ENCODE assay signal across 32 cellular contexts in the genomic region with DNA sequence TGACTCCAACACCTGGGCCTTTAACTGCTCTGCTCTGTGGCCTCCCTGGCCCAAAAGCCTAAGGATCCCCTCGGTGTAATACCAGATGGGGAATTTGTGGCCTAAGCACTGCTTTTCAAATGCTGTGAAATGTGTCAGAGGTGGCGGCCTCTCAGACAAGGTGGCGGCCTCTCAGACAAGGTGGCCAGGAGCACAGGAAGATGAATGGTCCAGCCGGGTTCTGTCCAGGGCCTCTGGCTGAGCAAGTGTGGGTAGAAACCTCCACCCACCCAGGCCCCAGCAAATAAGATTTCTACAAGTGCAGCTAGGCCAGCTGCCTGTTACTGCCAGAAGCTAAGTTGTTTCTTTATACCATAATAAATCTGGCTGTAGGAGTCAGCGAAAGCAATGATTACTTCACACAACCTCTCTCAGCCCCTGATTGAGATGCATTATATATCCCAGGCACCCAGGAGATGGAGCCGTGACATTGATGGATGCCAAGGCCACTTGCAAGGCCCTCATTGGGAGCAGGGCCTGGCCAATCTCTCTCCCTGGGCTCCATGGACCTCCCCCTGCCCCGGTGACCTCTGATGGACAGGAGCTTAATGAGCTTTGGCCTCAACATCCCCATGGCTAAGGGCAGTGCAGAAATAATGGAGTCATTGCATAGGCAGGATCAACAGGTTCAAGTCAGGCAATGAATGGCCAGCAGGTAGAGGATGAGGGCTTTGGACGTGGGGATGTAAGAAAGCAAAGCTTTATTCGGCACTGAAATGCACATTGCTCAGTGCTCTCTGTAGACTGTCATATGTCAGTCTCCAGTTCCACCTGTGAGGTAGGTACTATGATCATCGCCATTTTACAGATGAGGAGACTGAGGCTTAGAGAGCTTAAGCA.
"Had no signal": no experiment of that assay in that cellular context is flagged by ENCODE, and none has a peak within 500 bp of the region (broad histone marks: within the 10 kb centered on the region; RNA-seq: fewer than 3 reads in every experiment).

No MANE protein-coding gene starts in this region.

- H3K27me3 Mint-ChIP-seq: dendritic cell treated with granulocyte-macrophage colony-stimulating factor and Interleukin-4, amounts not matched to agents 40 ng/mL and 50 ng/mL, for 4 days had no signal

- H3K9me3 Mint-ChIP-seq: activated B cell treated with CpG ODN at 0.5 μM for 24 hours; activated CD8-positive, alpha-beta T cell treated with anti-CD3 and anti-CD28 coated beads for 36 hours; activated T-cell treated with anti-CD3 and anti-CD28 coated beads, Interleukin-2, amount 50 U/mL, for 4 hours; activated T-helper 17 cell treated with anti-CD3 and anti-CD28 coated beads, Interleukin-2, amount 50 U/mL, for 72 hours; central memory CD8-positive, alpha-beta T cell; dendritic cell treated with granulocyte-macrophage colony-stimulating factor and Interleukin-4, amounts not matched to agents 40 ng/mL and 50 ng/mL, for 4 days; T-helper 2 cell treated with Interferon-gamma antibody and Interleukin-4, amounts not matched to agents 5 μg/mL and 100 μg/mL, for 36 hours had no signal

- H3K4me3 Mint-ChIP-seq: activated B cell treated with CpG ODN at 0.5 μM for 24 hours; activated CD8-positive, alpha-beta T cell treated with anti-CD3 and anti-CD28 coated beads for 36 hours; activated naive CD8-positive, alpha-beta T cell; activated T-cell treated with anti-CD3 and anti-CD28 coated beads, Interleukin-2, amount 50 U/mL, for 4 hours; activated T-helper 17 cell treated with anti-CD3 and anti-CD28 coated beads, Interleukin-2, amount 50 U/mL, for 72 hours; central memory CD8-positive, alpha-beta T cell; dendritic cell treated with granulocyte-macrophage colony-stimulating factor and Interleukin-4, amounts not matched to agents 40 ng/mL and 50 ng/mL, for 4 days; endodermal cell; T-helper 17 cell; T-helper 2 cell treated with Interferon-gamma antibody and Interleukin-4, amounts not matched to agents 5 μg/mL and 100 μg/mL, for 36 hours had no signal

- H3K27ac Mint-ChIP-seq: activated B cell treated with CpG ODN at 0.5 μM for 24 hours; activated CD8-positive, alpha-beta T cell treated with anti-CD3 and anti-CD28 coated beads for 36 hours; activated naive CD8-positive, alpha-beta T cell; activated T-helper 17 cell treated with anti-CD3 and anti-CD28 coated beads, Interleukin-2, amount 50 U/mL, for 72 hours; dendritic cell treated with granulocyte-macrophage colony-stimulating factor and Interleukin-4, amounts not matched to agents 40 ng/mL and 50 ng/mL, for 4 days; endodermal cell; T-helper 17 cell; T-helper 2 cell treated with Interferon-gamma antibody and Interleukin-4, amounts not matched to agents 5 μg/mL and 100 μg/mL, for 36 hours had no signal

- H3K36me3 ChIP-seq: brain microvascular endothelial cell, WERI-Rb-1 had no signal

- H3K36me3 Mint-ChIP-seq: activated naive CD8-positive, alpha-beta T cell had no signal

- H3K27ac ChIP-seq: brain microvascular endothelial cell, coronary artery, WERI-Rb-1 had no signal

- FAIRE-seq: astrocyte, frontal cortex had no signal

- H3K4me3 ChIP-seq: coronary artery, dorsolateral prefrontal cortex had no signal

- H3K27me3 ChIP-seq: brain microvascular endothelial cell, dorsolateral prefrontal cortex had no signal

- H3K4me1 Mint-ChIP-seq: activated B cell treated with CpG ODN at 0.5 μM for 24 hours; activated T-helper 17 cell treated with anti-CD3 and anti-CD28 coated beads, Interleukin-2, amount 50 U/mL, for 72 hours; central memory CD8-positive, alpha-beta T cell had no signal

- ATAC-seq: activated CD4-positive, CD25-positive, alpha-beta regulatory T cell treated with anti-CD3 and anti-CD28 coated beads, Interleukin-2, amount 50 U/mL, for 24 hours; activated CD8-positive, alpha-beta T cell treated with anti-CD3 and anti-CD28 coated beads for 36 hours; activated T-cell treated with anti-CD3 and anti-CD28 coated beads, Interleukin-2, amount 50 U/mL, for 4 hours; activated T-helper 17 cell treated with anti-CD3 and anti-CD28 coated beads, Interleukin-2, amount 50 U/mL, for 72 hours; esophagus mucosa; T-helper 17 cell had no signal

- DNase-seq: activated B cell treated with CpG ODN at 0.5 μM for 24 hours; activated CD4-positive, alpha-beta T cell treated with anti-CD3 and anti-CD28 coated beads for 48 hours; activated CD4-positive, alpha-beta T cell treated with anti-CD3 and anti-CD28 coated beads, Interleukin-2, amount 50 U/mL, for 1 hour; activated CD4-positive, alpha-beta T cell treated with anti-CD3 and anti-CD28 coated beads, Interleukin-2, amount 50 U/mL, for 48 hours; activated CD8-positive, alpha-beta memory T cell treated with anti-CD3 and anti-CD28 coated beads for 24 hours; activated CD8-positive, alpha-beta T cell treated with anti-CD3 and anti-CD28 coated beads for 36 hours; activated effector memory CD4-positive, alpha-beta T cell treated with Interleukin-2 at 50 U/mL for 16 hours; activated gamma-delta T cell treated with Interleukin-2 at 50 U/mL for 16 hours; activated naive CD4-positive, alpha-beta T cell treated with anti-CD3 and anti-CD28 coated beads, Interleukin-2, amount 50 U/mL, for 16 hours; activated naive CD4-positive, alpha-beta T cell treated with Interleukin-2 at 50 U/mL for 16 hours; activated T-cell treated with anti-CD3 and anti-CD28 coated beads, Interleukin-2, amount 50 U/mL, for 4 hours; amniotic stem cell; anterior cingulate cortex; brain microvascular endothelial cell; dorsolateral prefrontal cortex; effector memory CD4-positive, alpha-beta T cell; endodermal cell; foreskin fibroblast; T-helper 1 cell; T-helper 17 cell; T1000; WERI-Rb-1 had no signal
